17 cellular contexts compared by ENCODE assay signal in the genomic region with DNA sequence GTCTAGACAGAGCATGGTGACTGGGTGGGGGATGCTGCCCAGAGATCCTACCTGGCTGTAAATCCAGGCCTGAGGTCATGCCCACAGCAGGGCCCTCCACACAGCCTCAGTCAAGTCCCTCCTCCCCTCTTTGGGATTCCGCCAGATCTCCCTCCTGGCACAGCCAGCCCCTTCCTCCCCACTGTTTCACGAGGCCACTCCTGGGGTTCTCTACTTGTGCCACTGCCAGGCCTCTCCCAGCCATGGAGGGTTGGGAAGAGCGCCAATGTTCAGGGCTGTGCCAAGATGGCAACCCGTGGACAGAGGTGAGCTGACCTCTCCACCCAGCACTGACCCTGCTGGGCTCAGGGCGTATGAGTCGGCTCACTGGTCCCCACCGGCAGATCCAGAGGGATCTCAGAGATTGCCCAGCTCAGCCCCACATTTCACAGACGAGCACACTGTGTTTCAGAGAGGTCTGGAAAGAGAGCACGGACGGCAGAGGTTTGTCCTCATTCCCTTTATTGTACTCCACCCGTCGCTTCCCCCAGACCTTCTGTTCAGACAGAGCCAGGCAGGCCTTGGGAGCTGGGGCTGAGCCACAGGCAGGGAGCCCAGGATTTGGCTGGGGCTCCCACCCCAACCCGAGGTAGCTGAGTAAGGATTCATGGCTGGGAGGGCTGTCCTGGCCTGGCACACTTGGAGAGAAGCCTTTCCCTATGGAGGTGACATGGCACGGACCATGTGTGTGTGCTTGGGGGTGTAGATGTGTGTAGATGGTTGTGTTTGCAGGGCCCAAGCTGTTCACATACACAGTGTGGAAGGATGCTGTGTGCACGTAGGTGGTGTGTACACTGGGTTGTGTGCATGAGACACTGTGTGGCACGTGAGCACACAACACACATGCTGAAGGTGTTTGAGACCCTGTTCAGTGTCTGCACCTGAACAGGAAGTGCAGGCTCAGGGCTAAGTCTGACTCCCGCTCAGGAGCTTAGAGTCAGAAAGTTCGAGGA. TPM values are rescaled to one million over a fixed set of nuclear protein-coding genes. Genes with fewer than 3 reads are reported as not detected.
DNase-seq lines count a peak whose midpoint lies in the region; ATAC-seq and TF ChIP-seq lines count a peak whose summit lies in the region.
"Had no signal": no experiment of that assay in that cellular context is flagged by ENCODE, and none has a peak within 500 bp of the region (broad histone marks: within the 10 kb centered on the region; RNA-seq: fewer than 3 reads in every experiment).

No MANE protein-coding gene starts in this region.

- no peaks in the 10 kb centered on the region for H3K36me3 ChIP-seq in esophagus squamous epithelium
- H3K36me3 ChIP-seq: suprapubic skin had no signal

- TF ChIP-seq POLR2A in esophagus squamous epithelium (IDR thresholded peaks at IDR 0.05), result no peak

- no peak overlapping the region for H3K4me3 ChIP-seq in esophagus squamous epithelium
- H3K4me3 ChIP-seq: suprapubic skin had no signal

- H3K9me3 Mint-ChIP-seq in progenitor cell of endocrine pancreas (ENCODE audit: low read depth), result no peaks in the 10 kb centered on the region
- H3K9me3 Mint-ChIP-seq: activated naive CD8-positive, alpha-beta T cell treated with anti-CD3 and anti-CD28 coated beads, Interleukin-2, amount 50 U/mL, for 24 hours had no signal

- peak overlapping the region in 3 of 4 donors; percentile 30 to 94 (median 47) for H3K27ac ChIP-seq in esophagus squamous epithelium

- peak overlapping the region; percentile 10 for H3K27ac Mint-ChIP-seq in progenitor cell of endocrine pancreas
- H3K27ac Mint-ChIP-seq: activated naive CD8-positive, alpha-beta T cell treated with anti-CD3 and anti-CD28 coated beads, Interleukin-2, amount 50 U/mL, for 24 hours had no signal

- no peaks in the 10 kb centered on the region for H3K9me3 ChIP-seq in esophagus squamous epithelium
- H3K9me3 ChIP-seq: suprapubic skin had no signal

- no peak for ATAC-seq in HG03175 (IDR thresholded peaks at IDR 0.05; ENCODE audit: unreplicated experiment)
- ATAC-seq: activated naive CD8-positive, alpha-beta T cell treated with anti-CD3 and anti-CD28 coated beads, Interleukin-2, amount 50 U/mL, for 24 hours had no signal

- H3K27me3 Mint-ChIP-seq in progenitor cell of endocrine pancreas, result peaks cover 22% of the 10 kb centered on the region
- H3K27me3 Mint-ChIP-seq: activated naive CD8-positive, alpha-beta T cell treated with anti-CD3 and anti-CD28 coated beads, Interleukin-2, amount 50 U/mL, for 24 hours had no signal

- H3K4me3 Mint-ChIP-seq in progenitor cell of endocrine pancreas (ENCODE audit: low read depth), result no peak overlapping the region
- H3K4me3 Mint-ChIP-seq: activated naive CD8-positive, alpha-beta T cell treated with anti-CD3 and anti-CD28 coated beads, Interleukin-2, amount 50 U/mL, for 24 hours had no signal

- intact Hi-C loops in esophagus squamous epithelium (cut with DNase I), result no loop called here

- H3K36me3 Mint-ChIP-seq in progenitor cell of endocrine pancreas (ENCODE audit: insufficient read depth), result no peaks in the 10 kb centered on the region

- no peak for TF ChIP-seq CTCF in esophagus squamous epithelium (IDR thresholded peaks at IDR 0.05)
- no peak for TF ChIP-seq CTCF in progenitor cell of endocrine pancreas (IDR thresholded peaks at IDR 0.05; ENCODE audit: unreplicated experiment)

- peaks cover 38 to 50% (median 43%) of the 10 kb centered on the region in 3 donors for H3K4me1 ChIP-seq in esophagus squamous epithelium

- no peaks in the 10 kb centered on the region for H3K27me3 ChIP-seq in esophagus squamous epithelium
- H3K27me3 ChIP-seq: suprapubic skin had no signal

- H3K4me1 Mint-ChIP-seq in progenitor cell of endocrine pancreas (ENCODE audit: low read depth), result peaks cover 6% of the 10 kb centered on the region

- 50 to 63% methylated on average over 11 to 16 of the region's 18 CpGs for WGBS in esophagus squamous epithelium, 2 donors

- DNase-seq in DMS79 treated with DMSO at 0.1 percent for 48 hours (lab: John Stamatoyannopoulos, UW) (peak; percentile 48), NCI-H1694 treated with DMSO at 0.1 percent for 48 hours (lab: John Stamatoyannopoulos, UW) (peak; percentile 56), esophagus squamous epithelium (lab: John Stamatoyannopoulos, UW) (no peak), progenitor cell of endocrine pancreas (ENCODE audit: low spot score, unreplicated experiment) (no peak), middle frontal gyrus (ENCODE audit: extremely low spot score, low spot score) (no peak)
- DNase-seq in activated T-cell treated with anti-CD3 and anti-CD28 coated beads, Interleukin-2, amount 50 U/mL, for 1 hour, result no peak
- DNase-seq: activated CD4-positive, alpha-beta T cell treated with anti-CD3 and anti-CD28 coated beads, Interleukin-2, amount 50 U/mL, for 4 hours; activated naive CD8-positive, alpha-beta T cell treated with anti-CD3 and anti-CD28 coated beads, Interleukin-2, amount 50 U/mL, for 24 hours; central memory CD4-positive, alpha-beta T cell; DMS153; foreskin fibroblast; mesendoderm; NCI-H2107; NCI-H82; stimulated activated CD4-positive, alpha-beta T cell treated with anti-CD3 and anti-CD28 coated beads, Interleukin-2, amount 100 ng/mL, for 48 hours had no signal

RNA-seq across cellular contexts. Expression of a gene that starts 3.6 kb away (rescaled TPM):
- total RNA-seq in esophagus squamous epithelium, result 1 to 10 TPM; 3.3 to 9.5 (median 3.8) TPM
- 3.3 and 3.6 TPM in 2 replicates for total RNA-seq in progenitor cell of endocrine pancreas

RNA-seq across cellular contexts. Expression of a gene that starts 19.9 kb away (rescaled TPM):
- 10 to 100 TPM in 1 of 4 donors, 1 to 10 TPM in 3; 1.2 to 13.0 (median 2.1) TPM for total RNA-seq in esophagus squamous epithelium
- 0.19 and 0.60 TPM in 2 replicates for total RNA-seq in progenitor cell of endocrine pancreas

RNA-seq across cellular contexts. Expression of a gene that starts 50.4 kb away (rescaled TPM):
- 10 to 100 TPM; 12.1 to 26.1 (median 17.1) TPM for total RNA-seq in esophagus squamous epithelium
- 90.4 and 90.9 TPM in 2 replicates for total RNA-seq in progenitor cell of endocrine pancreas

Comparison
In these comparisons a context has a peak if more than half of its experiments do, and no peak if none do; other contexts are left out.
1. DNase-seq: peak in DMS79 treated with DMSO at 0.1 percent for 48 hours (single experiment) and NCI-H1694 treated with DMSO at 0.1 percent for 48 hours (single experiment); none in esophagus squamous epithelium (single experiment), progenitor cell of endocrine pancreas (single experiment), activated T-cell treated with anti-CD3 and anti-CD28 coated beads, Interleukin-2, amount 50 U/mL, for 1 hour (single experiment) and middle frontal gyrus (single experiment).